ENCODE assay signal across 1 cellular context in the genomic region with DNA sequence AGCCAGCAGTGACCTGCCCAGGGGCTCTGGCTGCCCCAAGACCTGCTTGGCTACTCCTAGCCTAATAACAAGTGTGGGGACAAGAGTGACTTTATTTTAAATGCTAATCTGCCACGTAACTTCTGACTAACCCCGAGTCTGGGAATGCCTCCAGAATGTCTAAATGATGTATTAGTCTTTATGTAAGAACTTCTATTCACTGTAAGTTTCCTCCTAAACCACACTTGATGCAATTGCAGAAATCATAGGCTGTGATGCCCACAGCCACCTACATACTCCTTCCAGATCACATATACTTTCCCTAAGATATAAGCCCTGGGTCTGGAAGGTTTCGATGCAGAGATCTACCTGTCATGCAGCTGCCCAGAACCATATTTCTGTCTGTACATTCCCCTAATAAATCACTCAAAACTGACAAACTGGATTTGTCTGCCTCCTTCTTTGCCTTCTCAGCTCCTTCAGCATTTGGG.
TF ChIP-seq lines count a peak whose summit lies in the region.

No MANE protein-coding gene starts in this region.

TF ChIP-seq in HepG2, 621 proteins besides CTCF, POLR2A, EP300 and RAD21 (continued from another document):
- TF ChIP-seq, protein P1, sequence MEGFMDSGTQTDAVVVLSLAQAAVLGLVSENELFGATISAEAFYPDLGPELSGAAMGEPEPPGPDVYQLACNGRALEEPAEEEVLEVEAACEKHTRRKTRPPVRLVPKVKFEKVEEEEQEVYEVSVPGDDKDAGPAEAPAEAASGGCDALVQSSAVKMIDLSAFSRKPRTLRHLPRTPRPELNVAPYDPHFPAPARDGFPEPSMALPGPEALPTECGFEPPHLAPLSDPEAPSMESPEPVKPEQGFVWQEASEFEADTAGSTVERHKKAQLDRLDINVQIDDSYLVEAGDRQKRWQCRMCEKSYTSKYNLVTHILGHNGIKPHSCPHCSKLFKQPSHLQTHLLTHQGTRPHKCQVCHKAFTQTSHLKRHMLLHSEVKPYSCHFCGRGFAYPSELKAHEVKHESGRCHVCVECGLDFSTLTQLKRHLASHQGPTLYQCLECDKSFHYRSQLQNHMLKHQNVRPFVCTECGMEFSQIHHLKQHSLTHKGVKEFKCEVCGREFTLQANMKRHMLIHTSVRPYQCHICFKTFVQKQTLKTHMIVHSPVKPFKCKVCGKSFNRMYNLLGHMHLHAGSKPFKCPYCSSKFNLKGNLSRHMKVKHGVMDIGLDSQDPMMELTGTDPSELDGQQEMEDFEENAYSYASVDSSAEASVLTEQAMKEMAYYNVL (CRISPR knock-in tag; IDR thresholded peaks at IDR 0.05; ENCODE audit: borderline replicate concordance) = no peak
- TF ChIP-seq ZNF7 (CRISPR knock-in tag; IDR thresholded peaks at IDR 0.05) (no peak), POLR2G (IDR thresholded peaks at IDR 0.05; ENCODE audit: low read depth, low read length) (no peak), ZBTB7A (CRISPR knock-in tag; IDR thresholded peaks at IDR 0.05) (no peak), SMARCC2 (IDR thresholded peaks at IDR 0.05) (no peak), ELF4 (CRISPR knock-in tag; IDR thresholded peaks at IDR 0.05; ENCODE audit: borderline replicate concordance) (no peak), XRCC5 (optimal IDR thresholded peaks at IDR 0.05; ENCODE audit: low read length) (no peak), SRF (IDR thresholded peaks at IDR 0.05; ENCODE audit: low read depth, low read length) (no peak), ZNF232 (CRISPR knock-in tag; IDR thresholded peaks at IDR 0.05; ENCODE audit: borderline replicate concordance) (no peak)
- TF ChIP-seq, protein P2, sequence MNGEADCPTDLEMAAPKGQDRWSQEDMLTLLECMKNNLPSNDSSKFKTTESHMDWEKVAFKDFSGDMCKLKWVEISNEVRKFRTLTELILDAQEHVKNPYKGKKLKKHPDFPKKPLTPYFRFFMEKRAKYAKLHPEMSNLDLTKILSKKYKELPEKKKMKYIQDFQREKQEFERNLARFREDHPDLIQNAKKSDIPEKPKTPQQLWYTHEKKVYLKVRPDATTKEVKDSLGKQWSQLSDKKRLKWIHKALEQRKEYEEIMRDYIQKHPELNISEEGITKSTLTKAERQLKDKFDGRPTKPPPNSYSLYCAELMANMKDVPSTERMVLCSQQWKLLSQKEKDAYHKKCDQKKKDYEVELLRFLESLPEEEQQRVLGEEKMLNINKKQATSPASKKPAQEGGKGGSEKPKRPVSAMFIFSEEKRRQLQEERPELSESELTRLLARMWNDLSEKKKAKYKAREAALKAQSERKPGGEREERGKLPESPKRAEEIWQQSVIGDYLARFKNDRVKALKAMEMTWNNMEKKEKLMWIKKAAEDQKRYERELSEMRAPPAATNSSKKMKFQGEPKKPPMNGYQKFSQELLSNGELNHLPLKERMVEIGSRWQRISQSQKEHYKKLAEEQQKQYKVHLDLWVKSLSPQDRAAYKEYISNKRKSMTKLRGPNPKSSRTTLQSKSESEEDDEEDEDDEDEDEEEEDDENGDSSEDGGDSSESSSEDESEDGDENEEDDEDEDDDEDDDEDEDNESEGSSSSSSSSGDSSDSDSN (CRISPR knock-in tag; IDR thresholded peaks at IDR 0.05) = no peak
TF ChIP-seq in HepG2: peak in this region for 0.
